In the genomic region with DNA sequence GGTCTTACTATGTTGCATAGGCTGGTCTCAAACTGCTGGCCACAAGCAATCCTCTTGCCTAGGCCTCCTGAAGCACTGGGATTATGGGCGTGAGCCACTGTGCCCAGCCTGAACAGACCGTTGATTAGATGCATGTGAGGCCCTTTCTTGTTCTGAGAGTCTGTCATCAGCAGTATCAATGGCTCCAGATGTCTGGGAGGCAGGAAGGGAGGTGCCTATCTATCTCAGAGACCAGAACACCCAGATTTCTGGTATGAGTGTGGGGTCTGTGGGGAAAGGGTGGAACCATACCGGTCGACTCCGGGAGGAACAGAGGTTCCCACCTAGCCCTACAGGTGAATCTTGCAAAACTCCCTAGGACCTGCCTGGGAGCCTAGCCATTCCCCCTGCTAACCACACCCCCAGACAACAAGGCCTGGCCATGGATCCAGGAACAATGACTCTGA, we compare ENCODE assay signal across 1 cellular context.
TF ChIP-seq lines count a peak whose summit lies in the region.

No MANE protein-coding gene starts in this region.

TF ChIP-seq in K562, 482 proteins besides CTCF, POLR2A, EP300 and RAD21 (continued from another document and continues in another):
- TF ChIP-seq, protein P1, sequence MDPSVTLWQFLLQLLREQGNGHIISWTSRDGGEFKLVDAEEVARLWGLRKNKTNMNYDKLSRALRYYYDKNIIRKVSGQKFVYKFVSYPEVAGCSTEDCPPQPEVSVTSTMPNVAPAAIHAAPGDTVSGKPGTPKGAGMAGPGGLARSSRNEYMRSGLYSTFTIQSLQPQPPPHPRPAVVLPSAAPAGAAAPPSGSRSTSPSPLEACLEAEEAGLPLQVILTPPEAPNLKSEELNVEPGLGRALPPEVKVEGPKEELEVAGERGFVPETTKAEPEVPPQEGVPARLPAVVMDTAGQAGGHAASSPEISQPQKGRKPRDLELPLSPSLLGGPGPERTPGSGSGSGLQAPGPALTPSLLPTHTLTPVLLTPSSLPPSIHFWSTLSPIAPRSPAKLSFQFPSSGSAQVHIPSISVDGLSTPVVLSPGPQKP (CRISPR knock-in tag; IDR thresholded peaks at IDR 0.05) = no peak
- peak; percentile 57; the same call in 1 of the 2 replicates for TF ChIP-seq JUND (IDR thresholded peaks at IDR 0.05; ENCODE audit: borderline replicate concordance, low read depth, low read length)
- no peak; the same call in 2 of the 3 replicates for TF ChIP-seq JUND (tag; IDR thresholded peaks at IDR 0.05; ENCODE audit: borderline replicate concordance, low read depth, low read length)
- TF ChIP-seq, protein P2, sequence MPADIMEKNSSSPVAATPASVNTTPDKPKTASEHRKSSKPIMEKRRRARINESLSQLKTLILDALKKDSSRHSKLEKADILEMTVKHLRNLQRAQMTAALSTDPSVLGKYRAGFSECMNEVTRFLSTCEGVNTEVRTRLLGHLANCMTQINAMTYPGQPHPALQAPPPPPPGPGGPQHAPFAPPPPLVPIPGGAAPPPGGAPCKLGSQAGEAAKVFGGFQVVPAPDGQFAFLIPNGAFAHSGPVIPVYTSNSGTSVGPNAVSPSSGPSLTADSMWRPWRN (IDR thresholded peaks at IDR 0.05; ENCODE audit: low read depth) = no peak
- no peak for TF ChIP-seq ZNF165 (CRISPR knock-in tag; IDR thresholded peaks at IDR 0.05; ENCODE audit: borderline replicate concordance)
- TF ChIP-seq ZNF507 (tag; conservative IDR thresholded peaks at IDR 0.05) = no peak
- TF ChIP-seq, protein P3, sequence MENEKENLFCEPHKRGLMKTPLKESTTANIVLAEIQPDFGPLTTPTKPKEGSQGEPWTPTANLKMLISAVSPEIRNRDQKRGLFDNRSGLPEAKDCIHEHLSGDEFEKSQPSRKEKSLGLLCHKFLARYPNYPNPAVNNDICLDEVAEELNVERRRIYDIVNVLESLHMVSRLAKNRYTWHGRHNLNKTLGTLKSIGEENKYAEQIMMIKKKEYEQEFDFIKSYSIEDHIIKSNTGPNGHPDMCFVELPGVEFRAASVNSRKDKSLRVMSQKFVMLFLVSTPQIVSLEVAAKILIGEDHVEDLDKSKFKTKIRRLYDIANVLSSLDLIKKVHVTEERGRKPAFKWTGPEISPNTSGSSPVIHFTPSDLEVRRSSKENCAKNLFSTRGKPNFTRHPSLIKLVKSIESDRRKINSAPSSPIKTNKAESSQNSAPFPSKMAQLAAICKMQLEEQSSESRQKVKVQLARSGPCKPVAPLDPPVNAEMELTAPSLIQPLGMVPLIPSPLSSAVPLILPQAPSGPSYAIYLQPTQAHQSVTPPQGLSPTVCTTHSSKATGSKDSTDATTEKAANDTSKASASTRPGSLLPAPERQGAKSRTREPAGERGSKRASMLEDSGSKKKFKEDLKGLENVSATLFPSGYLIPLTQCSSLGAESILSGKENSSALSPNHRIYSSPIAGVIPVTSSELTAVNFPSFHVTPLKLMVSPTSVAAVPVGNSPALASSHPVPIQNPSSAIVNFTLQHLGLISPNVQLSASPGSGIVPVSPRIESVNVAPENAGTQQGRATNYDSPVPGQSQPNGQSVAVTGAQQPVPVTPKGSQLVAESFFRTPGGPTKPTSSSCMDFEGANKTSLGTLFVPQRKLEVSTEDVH (IDR thresholded peaks at IDR 0.05; ENCODE audit: low read depth, partially characterized antibody) = no peak
- no peak for TF ChIP-seq POLR2B (IDR thresholded peaks at IDR 0.05; ENCODE audit: low read depth, partially characterized antibody)
- TF ChIP-seq, protein P4, sequence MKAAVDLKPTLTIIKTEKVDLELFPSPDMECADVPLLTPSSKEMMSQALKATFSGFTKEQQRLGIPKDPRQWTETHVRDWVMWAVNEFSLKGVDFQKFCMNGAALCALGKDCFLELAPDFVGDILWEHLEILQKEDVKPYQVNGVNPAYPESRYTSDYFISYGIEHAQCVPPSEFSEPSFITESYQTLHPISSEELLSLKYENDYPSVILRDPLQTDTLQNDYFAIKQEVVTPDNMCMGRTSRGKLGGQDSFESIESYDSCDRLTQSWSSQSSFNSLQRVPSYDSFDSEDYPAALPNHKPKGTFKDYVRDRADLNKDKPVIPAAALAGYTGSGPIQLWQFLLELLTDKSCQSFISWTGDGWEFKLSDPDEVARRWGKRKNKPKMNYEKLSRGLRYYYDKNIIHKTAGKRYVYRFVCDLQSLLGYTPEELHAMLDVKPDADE (conservative IDR thresholded peaks at IDR 0.05; ENCODE audit: control insufficient read depth, low read depth, low read length) = peak; percentile 57; the same call in 1 of the 2 replicates
- no peak for TF ChIP-seq BRD9 (IDR thresholded peaks at IDR 0.05; ENCODE audit: low read depth, partially characterized antibody)
- TF ChIP-seq, protein P5, sequence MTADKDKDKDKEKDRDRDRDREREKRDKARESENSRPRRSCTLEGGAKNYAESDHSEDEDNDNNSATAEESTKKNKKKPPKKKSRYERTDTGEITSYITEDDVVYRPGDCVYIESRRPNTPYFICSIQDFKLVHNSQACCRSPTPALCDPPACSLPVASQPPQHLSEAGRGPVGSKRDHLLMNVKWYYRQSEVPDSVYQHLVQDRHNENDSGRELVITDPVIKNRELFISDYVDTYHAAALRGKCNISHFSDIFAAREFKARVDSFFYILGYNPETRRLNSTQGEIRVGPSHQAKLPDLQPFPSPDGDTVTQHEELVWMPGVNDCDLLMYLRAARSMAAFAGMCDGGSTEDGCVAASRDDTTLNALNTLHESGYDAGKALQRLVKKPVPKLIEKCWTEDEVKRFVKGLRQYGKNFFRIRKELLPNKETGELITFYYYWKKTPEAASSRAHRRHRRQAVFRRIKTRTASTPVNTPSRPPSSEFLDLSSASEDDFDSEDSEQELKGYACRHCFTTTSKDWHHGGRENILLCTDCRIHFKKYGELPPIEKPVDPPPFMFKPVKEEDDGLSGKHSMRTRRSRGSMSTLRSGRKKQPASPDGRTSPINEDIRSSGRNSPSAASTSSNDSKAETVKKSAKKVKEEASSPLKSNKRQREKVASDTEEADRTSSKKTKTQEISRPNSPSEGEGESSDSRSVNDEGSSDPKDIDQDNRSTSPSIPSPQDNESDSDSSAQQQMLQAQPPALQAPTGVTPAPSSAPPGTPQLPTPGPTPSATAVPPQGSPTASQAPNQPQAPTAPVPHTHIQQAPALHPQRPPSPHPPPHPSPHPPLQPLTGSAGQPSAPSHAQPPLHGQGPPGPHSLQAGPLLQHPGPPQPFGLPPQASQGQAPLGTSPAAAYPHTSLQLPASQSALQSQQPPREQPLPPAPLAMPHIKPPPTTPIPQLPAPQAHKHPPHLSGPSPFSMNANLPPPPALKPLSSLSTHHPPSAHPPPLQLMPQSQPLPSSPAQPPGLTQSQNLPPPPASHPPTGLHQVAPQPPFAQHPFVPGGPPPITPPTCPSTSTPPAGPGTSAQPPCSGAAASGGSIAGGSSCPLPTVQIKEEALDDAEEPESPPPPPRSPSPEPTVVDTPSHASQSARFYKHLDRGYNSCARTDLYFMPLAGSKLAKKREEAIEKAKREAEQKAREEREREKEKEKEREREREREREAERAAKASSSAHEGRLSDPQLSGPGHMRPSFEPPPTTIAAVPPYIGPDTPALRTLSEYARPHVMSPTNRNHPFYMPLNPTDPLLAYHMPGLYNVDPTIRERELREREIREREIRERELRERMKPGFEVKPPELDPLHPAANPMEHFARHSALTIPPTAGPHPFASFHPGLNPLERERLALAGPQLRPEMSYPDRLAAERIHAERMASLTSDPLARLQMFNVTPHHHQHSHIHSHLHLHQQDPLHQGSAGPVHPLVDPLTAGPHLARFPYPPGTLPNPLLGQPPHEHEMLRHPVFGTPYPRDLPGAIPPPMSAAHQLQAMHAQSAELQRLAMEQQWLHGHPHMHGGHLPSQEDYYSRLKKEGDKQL (CRISPR knock-in tag; IDR thresholded peaks at IDR 0.05; ENCODE audit: borderline replicate concordance) = no peak
- peak; percentile 94 for TF ChIP-seq CBFA2T2 (conservative IDR thresholded peaks at IDR 0.05)
- TF ChIP-seq NCOA4 (IDR thresholded peaks at IDR 0.05; ENCODE audit: partially characterized antibody) = no peak
- peak; percentile 58 for TF ChIP-seq ZNF589 (CRISPR knock-in tag; IDR thresholded peaks at IDR 0.05; ENCODE audit: low read depth)
- TF ChIP-seq, protein P6, sequence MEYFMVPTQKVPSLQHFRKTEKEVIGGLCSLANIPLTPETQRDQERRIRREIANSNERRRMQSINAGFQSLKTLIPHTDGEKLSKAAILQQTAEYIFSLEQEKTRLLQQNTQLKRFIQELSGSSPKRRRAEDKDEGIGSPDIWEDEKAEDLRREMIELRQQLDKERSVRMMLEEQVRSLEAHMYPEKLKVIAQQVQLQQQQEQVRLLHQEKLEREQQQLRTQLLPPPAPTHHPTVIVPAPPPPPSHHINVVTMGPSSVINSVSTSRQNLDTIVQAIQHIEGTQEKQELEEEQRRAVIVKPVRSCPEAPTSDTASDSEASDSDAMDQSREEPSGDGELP (CRISPR knock-in tag; IDR thresholded peaks at IDR 0.05; ENCODE audit: borderline replicate concordance) = peak; percentile 73; the same call in 1 of the 2 replicates
- TF ChIP-seq ZNF121 (CRISPR knock-in tag; conservative IDR thresholded peaks at IDR 0.05) = no peak
- TF ChIP-seq SIRT6 (IDR thresholded peaks at IDR 0.05; ENCODE audit: low read depth, low read length) = no peak
- TF ChIP-seq NRF1 (conservative IDR thresholded peaks at IDR 0.05 in 1 of 2, IDR thresholded peaks at IDR 0.05 in 1 of 2) = no peak; a peak in 1 of 4 replicates
- no peak for TF ChIP-seq ZNF3 (CRISPR knock-in tag; IDR thresholded peaks at IDR 0.05)
- no peak for TF ChIP-seq LARP7 (IDR thresholded peaks at IDR 0.05)
- no peak for TF ChIP-seq BRCA1 (IDR thresholded peaks at IDR 0.05)
- no peak for TF ChIP-seq BRCA1 (CRISPR knock-in tag; IDR thresholded peaks at IDR 0.05)
- TF ChIP-seq XRCC4 (IDR thresholded peaks at IDR 0.05; ENCODE audit: extremely low read depth, insufficient read depth, insufficient read length) = no peak
- no peak for TF ChIP-seq HOXB6 (CRISPR knock-in tag; IDR thresholded peaks at IDR 0.05; ENCODE audit: borderline replicate concordance)
- TF ChIP-seq ZNF764 (CRISPR knock-in tag; IDR thresholded peaks at IDR 0.05; ENCODE audit: low read depth) = no peak
- TF ChIP-seq ZNF24 (IDR thresholded peaks at IDR 0.05) = no peak
- TF ChIP-seq, protein P7, sequence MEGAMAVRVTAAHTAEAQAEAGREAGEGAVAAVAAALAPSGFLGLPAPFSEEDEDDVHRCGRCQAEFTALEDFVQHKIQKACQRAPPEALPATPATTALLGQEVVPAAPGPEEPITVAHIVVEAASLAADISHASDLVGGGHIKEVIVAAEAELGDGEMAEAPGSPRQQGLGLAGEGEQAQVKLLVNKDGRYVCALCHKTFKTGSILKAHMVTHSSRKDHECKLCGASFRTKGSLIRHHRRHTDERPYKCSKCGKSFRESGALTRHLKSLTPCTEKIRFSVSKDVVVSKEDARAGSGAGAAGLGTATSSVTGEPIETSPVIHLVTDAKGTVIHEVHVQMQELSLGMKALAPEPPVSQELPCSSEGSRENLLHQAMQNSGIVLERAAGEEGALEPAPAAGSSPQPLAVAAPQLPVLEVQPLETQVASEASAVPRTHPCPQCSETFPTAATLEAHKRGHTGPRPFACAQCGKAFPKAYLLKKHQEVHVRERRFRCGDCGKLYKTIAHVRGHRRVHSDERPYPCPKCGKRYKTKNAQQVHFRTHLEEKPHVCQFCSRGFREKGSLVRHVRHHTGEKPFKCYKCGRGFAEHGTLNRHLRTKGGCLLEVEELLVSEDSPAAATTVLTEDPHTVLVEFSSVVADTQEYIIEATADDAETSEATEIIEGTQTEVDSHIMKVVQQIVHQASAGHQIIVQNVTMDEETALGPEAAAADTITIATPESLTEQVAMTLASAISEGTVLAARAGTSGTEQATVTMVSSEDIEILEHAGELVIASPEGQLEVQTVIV (CRISPR knock-in tag; IDR thresholded peaks at IDR 0.05; ENCODE audit: borderline replicate concordance) = no peak
- TF ChIP-seq NR3C1 (CRISPR knock-in tag; IDR thresholded peaks at IDR 0.05) = no peak
- TF ChIP-seq, protein P8, sequence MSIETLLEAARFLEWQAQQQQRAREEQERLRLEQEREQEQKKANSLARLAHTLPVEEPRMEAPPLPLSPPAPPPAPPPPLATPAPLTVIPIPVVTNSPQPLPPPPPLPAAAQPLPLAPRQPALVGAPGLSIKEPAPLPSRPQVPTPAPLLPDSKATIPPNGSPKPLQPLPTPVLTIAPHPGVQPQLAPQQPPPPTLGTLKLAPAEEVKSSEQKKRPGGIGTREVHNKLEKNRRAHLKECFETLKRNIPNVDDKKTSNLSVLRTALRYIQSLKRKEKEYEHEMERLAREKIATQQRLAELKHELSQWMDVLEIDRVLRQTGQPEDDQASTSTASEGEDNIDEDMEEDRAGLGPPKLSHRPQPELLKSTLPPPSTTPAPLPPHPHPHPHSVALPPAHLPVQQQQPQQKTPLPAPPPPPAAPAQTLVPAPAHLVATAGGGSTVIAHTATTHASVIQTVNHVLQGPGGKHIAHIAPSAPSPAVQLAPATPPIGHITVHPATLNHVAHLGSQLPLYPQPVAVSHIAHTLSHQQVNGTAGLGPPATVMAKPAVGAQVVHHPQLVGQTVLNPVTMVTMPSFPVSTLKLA (conservative IDR thresholded peaks at IDR 0.05) = peak in 1 of 2 experiments; percentile 66; a peak in 2 of 4 replicates
- no peak for TF ChIP-seq MCM3 (IDR thresholded peaks at IDR 0.05)
- TF ChIP-seq, protein P9, sequence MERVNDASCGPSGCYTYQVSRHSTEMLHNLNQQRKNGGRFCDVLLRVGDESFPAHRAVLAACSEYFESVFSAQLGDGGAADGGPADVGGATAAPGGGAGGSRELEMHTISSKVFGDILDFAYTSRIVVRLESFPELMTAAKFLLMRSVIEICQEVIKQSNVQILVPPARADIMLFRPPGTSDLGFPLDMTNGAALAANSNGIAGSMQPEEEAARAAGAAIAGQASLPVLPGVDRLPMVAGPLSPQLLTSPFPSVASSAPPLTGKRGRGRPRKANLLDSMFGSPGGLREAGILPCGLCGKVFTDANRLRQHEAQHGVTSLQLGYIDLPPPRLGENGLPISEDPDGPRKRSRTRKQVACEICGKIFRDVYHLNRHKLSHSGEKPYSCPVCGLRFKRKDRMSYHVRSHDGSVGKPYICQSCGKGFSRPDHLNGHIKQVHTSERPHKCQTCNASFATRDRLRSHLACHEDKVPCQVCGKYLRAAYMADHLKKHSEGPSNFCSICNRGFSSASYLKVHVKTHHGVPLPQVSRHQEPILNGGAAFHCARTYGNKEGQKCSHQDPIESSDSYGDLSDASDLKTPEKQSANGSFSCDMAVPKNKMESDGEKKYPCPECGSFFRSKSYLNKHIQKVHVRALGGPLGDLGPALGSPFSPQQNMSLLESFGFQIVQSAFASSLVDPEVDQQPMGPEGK (CRISPR knock-in tag; IDR thresholded peaks at IDR 0.05; ENCODE audit: borderline replicate concordance) = no peak
- TF ChIP-seq ZKSCAN8 (CRISPR knock-in tag; IDR thresholded peaks at IDR 0.05) = peak; percentile 53; the same call in 1 of the 2 replicates
- no peak for TF ChIP-seq ZNF41 (CRISPR knock-in tag; conservative IDR thresholded peaks at IDR 0.05)
- no peak for TF ChIP-seq ZNF134 (CRISPR knock-in tag; conservative IDR thresholded peaks at IDR 0.05)
